ENCODE assay signal across 8 cellular contexts in genomic region chr9:136481558-136481957, GRCh38. TPM values are rescaled to one million over a fixed set of nuclear protein-coding genes. Genes with fewer than 3 reads are reported as not detected.
A peak's percentile ranks its signal among the peaks of the same experiment; 100 is the strongest.
DNase-seq lines count a peak whose midpoint lies in the region; ATAC-seq and TF ChIP-seq lines count a peak whose summit lies in the region.

No MANE protein-coding gene starts in this region.

- peak overlapping the region; percentile 97 for H3K4me3 Mint-ChIP-seq in activated CD4-positive, alpha-beta T cell treated with anti-CD3 and anti-CD28 coated beads, Interleukin-2, amount 10 ng/mL, durations not matched to agents 7 days and 5 days
- peak overlapping the region; percentile 91 for H3K4me3 Mint-ChIP-seq in activated T-helper 17 cell treated with anti-CD3 and anti-CD28 coated beads, Interleukin-2, amount 50 U/mL, for 72 hours
- H3K4me3 Mint-ChIP-seq in immature natural killer cell = peak overlapping the region; percentile 87 to 98 (median 96)

- no peak for TF ChIP-seq POLR2A in suprapubic skin (IDR thresholded peaks at IDR 0.05)

- H3K9me3 ChIP-seq in suprapubic skin = no peaks in the 10 kb centered on the region

- peaks cover 29% of the 10 kb centered on the region for H3K4me1 ChIP-seq in suprapubic skin

- no peaks in the 10 kb centered on the region for H3K27me3 Mint-ChIP-seq in activated CD4-positive, alpha-beta T cell treated with anti-CD3 and anti-CD28 coated beads, Interleukin-2, amount 10 ng/mL, durations not matched to agents 7 days and 5 days
- no peaks in the 10 kb centered on the region for H3K27me3 Mint-ChIP-seq in activated T-helper 17 cell treated with anti-CD3 and anti-CD28 coated beads, Interleukin-2, amount 50 U/mL, for 72 hours
- H3K27me3 Mint-ChIP-seq in immature natural killer cell (ENCODE audit: low read depth in 3 of 3) = peaks cover 19 to 33% (median 21%) of the 10 kb centered on the region in 3 donors

- no peak for TF ChIP-seq CTCF in suprapubic skin (IDR thresholded peaks at IDR 0.05)
- TF ChIP-seq CTCF in GM13976 (IDR thresholded peaks at IDR 0.05; ENCODE audit: borderline replicate concordance, control extremely low read depth, extremely low read depth, insufficient read depth, missing control alignments) = no peak

- H3K27me3 ChIP-seq in suprapubic skin = no peaks in the 10 kb centered on the region

- H3K36me3 ChIP-seq in suprapubic skin = peaks cover 22% of the 10 kb centered on the region

- H3K27ac ChIP-seq in suprapubic skin = no peak overlapping the region

- POLR2A ChIA-PET in activated CD4-positive, alpha-beta T cell treated with anti-CD3 and anti-CD28 coated beads, Interleukin-2, amount 10 ng/mL, durations not matched to agents 7 days and 5 days (lab: Charles Lee) = no interaction called here

- H3K4me3 ChIP-seq in suprapubic skin = peak overlapping the region; percentile 74

- H3K4me1 Mint-ChIP-seq in activated CD4-positive, alpha-beta T cell treated with anti-CD3 and anti-CD28 coated beads, Interleukin-2, amount 10 ng/mL, durations not matched to agents 7 days and 5 days = peaks cover 27% of the 10 kb centered on the region
- peaks cover 9% of the 10 kb centered on the region for H3K4me1 Mint-ChIP-seq in activated T-helper 17 cell treated with anti-CD3 and anti-CD28 coated beads, Interleukin-2, amount 50 U/mL, for 72 hours
- H3K4me1 Mint-ChIP-seq in immature natural killer cell = peaks cover 44 to 56% of the 10 kb centered on the region in 2 donors

- CTCF ChIA-PET in activated CD4-positive, alpha-beta T cell treated with anti-CD3 and anti-CD28 coated beads, Interleukin-2, amount 10 ng/mL, durations not matched to agents 7 days and 5 days (lab: Charles Lee) = interaction anchor here (1.1 kb wide), 1 partner anchor 11 kb away, joined by 5 read pairs; no protein-coding TSS in a partner anchor

- 50% methylated on average over 5 of the region's 5 CpGs for whole genome bisulfite sequencing in suprapubic skin

- H3K27ac Mint-ChIP-seq in activated CD4-positive, alpha-beta T cell treated with anti-CD3 and anti-CD28 coated beads, Interleukin-2, amount 10 ng/mL, durations not matched to agents 7 days and 5 days = peak overlapping the region; percentile 100
- peak overlapping the region; percentile 91 for H3K27ac Mint-ChIP-seq in activated T-helper 17 cell treated with anti-CD3 and anti-CD28 coated beads, Interleukin-2, amount 50 U/mL, for 72 hours
- peak overlapping the region; percentile 95 to 99 (median 98) for H3K27ac Mint-ChIP-seq in immature natural killer cell

- in situ Hi-C loops in GM13976 (cut with MboI; ENCODE audit: low sequenced_read_pairs, unreplicated experiment) = no loop called here

- H3K36me3 Mint-ChIP-seq in activated CD4-positive, alpha-beta T cell treated with anti-CD3 and anti-CD28 coated beads, Interleukin-2, amount 10 ng/mL, durations not matched to agents 7 days and 5 days (ENCODE audit: low read depth) = peaks cover 23% of the 10 kb centered on the region
- peaks cover 47% of the 10 kb centered on the region for H3K36me3 Mint-ChIP-seq in activated T-helper 17 cell treated with anti-CD3 and anti-CD28 coated beads, Interleukin-2, amount 50 U/mL, for 72 hours (ENCODE audit: low read depth)
- peaks cover 0 to 4% (median 0%) of the 10 kb centered on the region in 3 donors for H3K36me3 Mint-ChIP-seq in immature natural killer cell

- ATAC-seq in activated T-helper 17 cell treated with anti-CD3 and anti-CD28 coated beads, Interleukin-2, amount 50 U/mL, for 72 hours (replicated peaks) = no peak
- no peak for ATAC-seq in HG02763 (IDR thresholded peaks at IDR 0.05; ENCODE audit: unreplicated experiment)

- TF ChIP-seq EP300 in suprapubic skin (IDR thresholded peaks at IDR 0.05) = no peak

- no peaks in the 10 kb centered on the region for H3K9me3 Mint-ChIP-seq in activated CD4-positive, alpha-beta T cell treated with anti-CD3 and anti-CD28 coated beads, Interleukin-2, amount 10 ng/mL, durations not matched to agents 7 days and 5 days
- no peaks in the 10 kb centered on the region for H3K9me3 Mint-ChIP-seq in activated T-helper 17 cell treated with anti-CD3 and anti-CD28 coated beads, Interleukin-2, amount 50 U/mL, for 72 hours
- no peaks in the 10 kb centered on the region for H3K9me3 Mint-ChIP-seq in immature natural killer cell

- peak; percentile 14 for DNase-seq in activated CD4-positive, alpha-beta T cell treated with anti-CD3 and anti-CD28 coated beads, Interleukin-2, amount 10 ng/mL, durations not matched to agents 7 days and 5 days
- DNase-seq in activated CD4-positive, alpha-beta T cell treated with anti-CD3 and anti-CD28 coated beads, Interleukin-2, amount 50 U/mL, for 48 hours = no peak
- DNase-seq in immature natural killer cell = peak; percentile 26 to 34 (median 31)
- no peak for DNase-seq in suprapubic skin (ENCODE audit: low spot score in 2 of 2)
- no peak for DNase-seq in GM13976 (ENCODE audit: low spot score)
- DNase-seq in Ammon's horn (ENCODE audit: low spot score) = no peak

RNA-seq across cellular contexts. Expression of gene SEC16A, which starts 1.3 kb away (rescaled TPM):
- 10 to 100 TPM; 72.1 to 74.5 TPM for total RNA-seq in activated CD4-positive, alpha-beta T cell treated with anti-CD3 and anti-CD28 coated beads, Interleukin-2, amount 10 ng/mL, durations not matched to agents 7 days and 5 days
- 10 to 100 TPM; 56.0 to 85.3 TPM for total RNA-seq in activated T-helper 17 cell treated with anti-CD3 and anti-CD28 coated beads, Interleukin-2, amount 50 U/mL, for 72 hours
- 10 to 100 TPM in 2 of 3 donors, 1 to 10 TPM in 1; 3.9 to 46.0 (median 15.9) TPM for polyA plus RNA-seq in immature natural killer cell
- total RNA-seq in suprapubic skin = 10 to 100 TPM; 58.0 to 89.3 (median 75.0) TPM

RNA-seq across cellular contexts. Expression of gene INPP5E, which starts 41.9 kb away (rescaled TPM):
- total RNA-seq in activated CD4-positive, alpha-beta T cell treated with anti-CD3 and anti-CD28 coated beads, Interleukin-2, amount 10 ng/mL, durations not matched to agents 7 days and 5 days = 10 to 100 TPM; 16.5 to 18.5 TPM
- 10 to 100 TPM; 14.2 to 18.2 TPM for total RNA-seq in activated T-helper 17 cell treated with anti-CD3 and anti-CD28 coated beads, Interleukin-2, amount 50 U/mL, for 72 hours
- 1 to 10 TPM in 1 of 3 donors, under 1 TPM in 2; 0.85 to 4.4 (median 0.96) TPM for polyA plus RNA-seq in immature natural killer cell
- 10 to 100 TPM in 3 of 4 donors, 1 to 10 TPM in 1; 9.8 to 20.3 (median 12.9) TPM for total RNA-seq in suprapubic skin

Comparison
In these comparisons a context has a peak if more than half of its experiments do, and no peak if none do; other contexts are left out.
1. DNase-seq: peak in activated CD4-positive, alpha-beta T cell treated with anti-CD3 and anti-CD28 coated beads, Interleukin-2, amount 10 ng/mL, durations not matched to agents 7 days and 5 days (single experiment) and immature natural killer cell (3 of 3); none in activated CD4-positive, alpha-beta T cell treated with anti-CD3 and anti-CD28 coated beads, Interleukin-2, amount 50 U/mL, for 48 hours (0 of 2), suprapubic skin (0 of 2), GM13976 (single experiment) and Ammon's horn (single experiment).
2. Peak in every context shown above with its lines, with median percentiles within 50 percentile points of each other: H3K27ac Mint-ChIP-seq and H3K4me3 Mint-ChIP-seq.